9 cellular contexts compared by ENCODE assay signal in genomic region chr2:84959045-84959493, GRCh38. TPM values are rescaled to one million over a fixed set of nuclear protein-coding genes. Genes with fewer than 3 reads are reported as not detected.
DNase-seq lines count a peak whose midpoint lies in the region; ATAC-seq and TF ChIP-seq lines count a peak whose summit lies in the region.
"Had no signal": no experiment of that assay in that cellular context is flagged by ENCODE, and none has a peak within 500 bp of the region (broad histone marks: within the 10 kb centered on the region; RNA-seq: fewer than 3 reads in every experiment).

No MANE protein-coding gene starts in this region.

- peaks cover 13% of the 10 kb centered on the region for H3K4me1 ChIP-seq in lower lobe of right lung
- no peaks in the 10 kb centered on the region for H3K4me1 ChIP-seq in effector memory CD4-positive, alpha-beta T cell (ENCODE audit: control insufficient read depth, insufficient read depth, low read length, poor library complexity, severe bottlenecking)

- H3K4me3 Mint-ChIP-seq in CD14-positive monocyte = no peak overlapping the region

- peaks cover 33% of the 10 kb centered on the region for H3K4me1 Mint-ChIP-seq in CD14-positive monocyte

- peaks cover 0 to 3% (median 0%) of the 10 kb centered on the region in 7 donors for H3K9me3 Mint-ChIP-seq in CD14-positive monocyte

- peak; percentile 28 to 30 for ATAC-seq in lower lobe of right lung
- no peak for ATAC-seq in HG03025 (IDR thresholded peaks at IDR 0.05; ENCODE audit: low FRiP score, unreplicated experiment)

- H3K9me3 ChIP-seq in lower lobe of right lung = no peaks in the 10 kb centered on the region
- H3K9me3 ChIP-seq in effector memory CD4-positive, alpha-beta T cell (ENCODE audit: control insufficient read depth, low read length) = no peaks in the 10 kb centered on the region
- H3K9me3 ChIP-seq: thoracic aorta had no signal

- H3K4me3 ChIP-seq in astrocyte of the spinal cord (ENCODE audit: low read depth, low read length) = no peak overlapping the region
- H3K4me3 ChIP-seq in lower lobe of right lung = no peak overlapping the region
- no peak overlapping the region for H3K4me3 ChIP-seq in effector memory CD4-positive, alpha-beta T cell (ENCODE audit: insufficient read depth, low read depth, low read length, poor library complexity, severe bottlenecking)
- H3K4me3 ChIP-seq: thoracic aorta had no signal

- in situ Hi-C loops in astrocyte of the spinal cord (cut with HindIII; ENCODE audit: low sequenced_read_pairs) = no loop called here

- no peak for TF ChIP-seq RAD21 in Ishikawa (IDR thresholded peaks at IDR 0.05; ENCODE audit: low read depth)

- no peaks in the 10 kb centered on the region for H3K27me3 ChIP-seq in lower lobe of right lung (ENCODE audit: low read depth)
- no peaks in the 10 kb centered on the region for H3K27me3 ChIP-seq in effector memory CD4-positive, alpha-beta T cell (replicated peaks; ENCODE audit: control insufficient read depth, insufficient read depth, low read length, poor library complexity, severe bottlenecking)

- DNase-seq in CD14-positive monocyte (ENCODE audit: low spot score) (no peak), astrocyte of the spinal cord (ENCODE audit: low read depth, low spot score) (peak; percentile 81), lower lobe of right lung (no peak), NCI-H2227 (lab: John Stamatoyannopoulos, UW; ENCODE audit: unreplicated experiment) (no peak), pons (ENCODE audit: low spot score) (no peak)
- DNase-seq in effector memory CD4-positive, alpha-beta T cell = no peak

- no peak for TF ChIP-seq CTCF in CD14-positive monocyte (IDR thresholded peaks at IDR 0.05)
- no peak for TF ChIP-seq CTCF in astrocyte of the spinal cord (IDR thresholded peaks at IDR 0.05; ENCODE audit: low read depth, low read length)
- TF ChIP-seq CTCF in lower lobe of right lung (IDR thresholded peaks at IDR 0.05) = no peak

- no peak for TF ChIP-seq EP300 in Ishikawa (IDR thresholded peaks at IDR 0.05; ENCODE audit: borderline replicate concordance)

- H3K27ac ChIP-seq in lower lobe of right lung = no peak overlapping the region
- no peak overlapping the region for H3K27ac ChIP-seq in effector memory CD4-positive, alpha-beta T cell (ENCODE audit: insufficient read depth, low read length, poor library complexity, severe bottlenecking)
- H3K27ac ChIP-seq: thoracic aorta had no signal

- H3K36me3 Mint-ChIP-seq in CD14-positive monocyte = peaks cover 14 to 19% of the 10 kb centered on the region in 2 donors

- H3K36me3 ChIP-seq in lower lobe of right lung = no peaks in the 10 kb centered on the region
- H3K36me3 ChIP-seq in effector memory CD4-positive, alpha-beta T cell (ENCODE audit: control insufficient read depth, insufficient read depth, low read length) = no peaks in the 10 kb centered on the region

- H3K27ac Mint-ChIP-seq in CD14-positive monocyte = peak overlapping the region in 5 of 7 donors; percentile 44 to 76 (median 56)

- intact Hi-C loops in CD14-positive monocyte (cut with micrococcal nuclease) (no loop called here), lower lobe of right lung (cut with DNase I) (no loop called here)

- peaks cover 0 to 2% (median 0%) of the 10 kb centered on the region in 3 donors for H3K27me3 Mint-ChIP-seq in CD14-positive monocyte (ENCODE audit: low read depth in 3 of 3)

TF ChIP-seq in Ishikawa, 13 proteins besides CTCF, POLR2A, EP300 and RAD21:
- TF ChIP-seq TEAD4 (IDR thresholded peaks at IDR 0.05) (peak; percentile 68), TAF1 (IDR thresholded peaks at IDR 0.05; ENCODE audit: low read depth) (no peak), TCF12 (IDR thresholded peaks at IDR 0.05; ENCODE audit: low read depth) (no peak), EGR1 (IDR thresholded peaks at IDR 0.05) (peak; percentile 40; the same call in 1 of the 2 replicates), ZBTB7A (IDR thresholded peaks at IDR 0.05; ENCODE audit: low read depth) (no peak), YY1 (IDR thresholded peaks at IDR 0.05; ENCODE audit: low read depth) (no peak), CEBPB (IDR thresholded peaks at IDR 0.05) (no peak)

RNA-seq across cellular contexts. Expression of gene KCMF1, which starts 11.9 kb away (rescaled TPM):
- polyA plus RNA-seq in CD14-positive monocyte = 10 to 100 TPM; 22.5 to 28.5 TPM
- 64.2 TPM for total RNA-seq in lower lobe of right lung

RNA-seq across cellular contexts. Expression of gene TMSB10, which starts 53.6 kb away (rescaled TPM):
- polyA plus RNA-seq in CD14-positive monocyte = 1,000 to 10,000 TPM; 5,130 to 6,847 TPM
- total RNA-seq in lower lobe of right lung = 1,739 TPM
